In genomic region chr10:119211625-119212441, GRCh38 we compare ENCODE assay signal across 9 cellular contexts. TPM values are rescaled to one million over a fixed set of nuclear protein-coding genes. Genes with fewer than 3 reads are reported as not detected.
DNase-seq lines count a peak whose midpoint lies in the region; ATAC-seq and TF ChIP-seq lines count a peak whose summit lies in the region.
"Had no signal": no experiment of that assay in that cellular context is flagged by ENCODE, and none has a peak within 500 bp of the region (broad histone marks: within the 10 kb centered on the region; RNA-seq: fewer than 3 reads in every experiment).

No MANE protein-coding gene starts in this region.

- peak overlapping the region in 6 of 7 donors; percentile 42 to 77 (median 66) for H3K4me3 Mint-ChIP-seq in CD8-positive, alpha-beta memory T cell

- H2BK12ac ChIP-seq in neuronal stem cell (ENCODE audit: low read length) = no peak overlapping the region

- H3K27ac Mint-ChIP-seq in CD8-positive, alpha-beta memory T cell = peak overlapping the region; percentile 88 to 93 (median 89)

- no CpG with 5 or more reads among the region's 12 CpGs for WGBS in neuronal stem cell (ENCODE audit: extremely low coverage in 2 of 2, insufficient read length in 2 of 2, insufficient replicate concordance in 1 of 2), 2 donors

- no peak overlapping the region for H2BK120ac ChIP-seq in neuronal stem cell (ENCODE audit: low read depth, low read length)

- H3K4me2 ChIP-seq in neuronal stem cell (ENCODE audit: insufficient read depth, low read length, poor library complexity, severe bottlenecking) = no peak overlapping the region

- H3K27me3 ChIP-seq in CD8-positive, alpha-beta memory T cell (ENCODE audit: insufficient read depth, low read length, poor library complexity, severe bottlenecking) = no peaks in the 10 kb centered on the region
- H3K27me3 ChIP-seq in colonic mucosa (no peaks in the 10 kb centered on the region), neuronal stem cell (ENCODE audit: control insufficient read depth in 3 of 3, insufficient read depth in 3 of 3, low read depth in 1 of 3, low read length in 3 of 3) (no peaks in the 10 kb centered on the region)

- peaks cover 44 to 68% (median 50%) of the 10 kb centered on the region in 3 donors for H3K4me1 Mint-ChIP-seq in CD8-positive, alpha-beta memory T cell

- no peak overlapping the region for H4K91ac ChIP-seq in neuronal stem cell (ENCODE audit: low read depth, low read length, poor library complexity)

- H3K23ac ChIP-seq in neuronal stem cell (ENCODE audit: low read depth, low read length, poor library complexity) = no peak overlapping the region

- no peaks in the 10 kb centered on the region for H3K36me3 ChIP-seq in CD8-positive, alpha-beta memory T cell (ENCODE audit: insufficient read depth, low read length)
- H3K36me3 ChIP-seq in colonic mucosa (no peaks in the 10 kb centered on the region), neuronal stem cell (replicated peaks in 1 of 2; ENCODE audit: control insufficient read depth in 2 of 2, insufficient read depth in 2 of 2, low read length in 2 of 2) (no peaks in the 10 kb centered on the region)

- H2AFZ ChIP-seq in neuronal stem cell (ENCODE audit: low read length) = peak overlapping the region; percentile 25

- DNase-seq in CD8-positive, alpha-beta memory T cell = peak in 2 of 5 donors; percentile 40 to 61
- DNase-seq in NCI-H526 treated with DMSO at 0.1 percent for 48 hours (lab: John Stamatoyannopoulos, UW) = peak; percentile 20
- DNase-seq in colonic mucosa = no peak
- no peak for DNase-seq in neuronal stem cell (ENCODE audit: low spot score)
- DNase-seq in NCI-H2107 treated with DMSO at 0.1 percent for 48 hours (lab: John Stamatoyannopoulos, UW; ENCODE audit: unreplicated experiment) = no peak
- no peak for DNase-seq in germinal center (ENCODE audit: low spot score)
- DNase-seq in pons (ENCODE audit: low spot score) = no peak
- DNase-seq: NCI-H345 had no signal

- H3K27me3 Mint-ChIP-seq in CD8-positive, alpha-beta memory T cell = peaks cover 0 to 2% of the 10 kb centered on the region in 2 donors

- ATAC-seq in GM18873 (IDR thresholded peaks at IDR 0.05; ENCODE audit: low FRiP score, unreplicated experiment) = no peak

- peak overlapping the region; percentile 32 for H3K4me3 ChIP-seq in CD8-positive, alpha-beta memory T cell (ENCODE audit: low read length)
- no peak overlapping the region for H3K4me3 ChIP-seq in colonic mucosa
- no peak overlapping the region for H3K4me3 ChIP-seq in neuronal stem cell (ENCODE audit: low read length in 2 of 2)

- intact Hi-C loops in colonic mucosa (cut with DNase I) = no loop called here

- no peaks in the 10 kb centered on the region for H3K9me3 Mint-ChIP-seq in CD8-positive, alpha-beta memory T cell

- H2AK5ac ChIP-seq in neuronal stem cell (ENCODE audit: low read depth, low read length) = no peak overlapping the region

- peak overlapping the region in 1 of 2 donors; percentile 52 for H3K9ac ChIP-seq in colonic mucosa (ENCODE audit: low read depth in 2 of 2, low read length in 2 of 2)
- H3K9ac ChIP-seq in neuronal stem cell (ENCODE audit: low read depth, low read length, poor library complexity) = no peak overlapping the region

- CTCF ChIA-PET in CD8-positive, alpha-beta memory T cell (lab: Charles Lee) = interaction anchor here (0.8 to 8.6 kb wide), 4 partner anchors 11 to 233 kb away, joined by 3 to 112 read pairs (median 4); no protein-coding TSS in a partner anchor

- POLR2A ChIA-PET in CD8-positive, alpha-beta memory T cell (lab: Charles Lee) = interaction anchor here (1.1 to 1.4 kb wide), 2 partner anchors 58 to 90 kb away, joined by 4 read pairs; no protein-coding TSS in a partner anchor

- peaks cover 54% of the 10 kb centered on the region for H3K4me1 ChIP-seq in CD8-positive, alpha-beta memory T cell (ENCODE audit: insufficient read depth, low read length)
- H3K4me1 ChIP-seq in colonic mucosa (no peaks in the 10 kb centered on the region), neuronal stem cell (ENCODE audit: control insufficient read depth in 2 of 2, insufficient read depth in 1 of 2, low read depth in 1 of 2, low read length in 2 of 2) (peaks cover 11 to 36% of the 10 kb centered on the region in 2 donors)

- no peaks in the 10 kb centered on the region for H3K79me1 ChIP-seq in neuronal stem cell (ENCODE audit: low read depth, low read length)

- no peak overlapping the region for H4K8ac ChIP-seq in neuronal stem cell (ENCODE audit: low read depth, low read length)

- no peak overlapping the region for H2BK5ac ChIP-seq in neuronal stem cell (ENCODE audit: low read length)

- H3K9me3 ChIP-seq in CD8-positive, alpha-beta memory T cell (ENCODE audit: low read length) = no peaks in the 10 kb centered on the region
- H3K9me3 ChIP-seq in colonic mucosa (no peaks in the 10 kb centered on the region), neuronal stem cell (replicated peaks in 1 of 2; ENCODE audit: control insufficient read depth in 2 of 2, insufficient read depth in 1 of 2, low read depth in 1 of 2, low read length in 2 of 2) (no peaks in the 10 kb centered on the region)

- H3K4ac ChIP-seq in neuronal stem cell (ENCODE audit: low read length) = no peak overlapping the region

- no peak overlapping the region for H3K18ac ChIP-seq in neuronal stem cell (ENCODE audit: low read length)

- no peak for TF ChIP-seq CTCF in colonic mucosa (IDR thresholded peaks at IDR 0.05)

- H3K14ac ChIP-seq in neuronal stem cell (ENCODE audit: low read length) = no peak overlapping the region

- H3K27ac ChIP-seq in CD8-positive, alpha-beta memory T cell (ENCODE audit: low read depth, low read length) = peak overlapping the region; percentile 51
- peak overlapping the region; percentile 64 for H3K27ac ChIP-seq in colonic mucosa
- H3K27ac ChIP-seq in neuronal stem cell (replicated peaks; ENCODE audit: low read length) = peak overlapping the region; percentile 2

- H2BK15ac ChIP-seq in neuronal stem cell (ENCODE audit: low read length) = no peak overlapping the region

- H3K36me3 Mint-ChIP-seq in CD8-positive, alpha-beta memory T cell = peaks cover 0 to 4% (median 0%) of the 10 kb centered on the region in 3 donors

RNA-seq across cellular contexts. Expression of gene GRK5, which starts 4.5 kb away (rescaled TPM):
- total RNA-seq in CD8-positive, alpha-beta memory T cell = 10 to 100 TPM; 13.6 to 13.8 TPM
- 7.7 TPM for polyA plus RNA-seq in CD8-positive, alpha-beta memory T cell
- total RNA-seq in colonic mucosa = 10 to 100 TPM in 1 of 2 donors, 1 to 10 TPM in 1; 4.6 to 12.7 TPM
- 10.4 TPM for polyA plus RNA-seq in neuronal stem cell (2013, experiment 1 of 2)
- polyA plus RNA-seq in neuronal stem cell (2013, experiment 2 of 2) = 10.9 TPM

RNA-seq across cellular contexts. Expression of gene PRDX3, which starts 33.2 kb away (rescaled TPM):
- 100 to 1,000 TPM; 203 to 207 TPM for total RNA-seq in CD8-positive, alpha-beta memory T cell
- 83.3 TPM for polyA plus RNA-seq in CD8-positive, alpha-beta memory T cell
- 100 to 1,000 TPM; 147 to 156 TPM for total RNA-seq in colonic mucosa
- polyA plus RNA-seq in neuronal stem cell (2013, experiment 1 of 2) = 169 TPM
- 170 TPM for polyA plus RNA-seq in neuronal stem cell (2013, experiment 2 of 2)

RNA-seq across cellular contexts. Expression of gene SFXN4, which starts 46.3 kb away (rescaled TPM):
- total RNA-seq in CD8-positive, alpha-beta memory T cell = 10 to 100 TPM; 48.2 to 52.3 TPM
- 18.6 TPM for polyA plus RNA-seq in CD8-positive, alpha-beta memory T cell
- total RNA-seq in colonic mucosa = 10 to 100 TPM; 29.4 to 37.2 TPM
- 21.8 TPM for polyA plus RNA-seq in neuronal stem cell (2013, experiment 1 of 2)
- polyA plus RNA-seq in neuronal stem cell (2013, experiment 2 of 2) = 20.0 TPM

Comparison
In these comparisons a context has a peak if more than half of its experiments do, and no peak if none do; other contexts are left out.
1. H3K27ac ChIP-seq: peak in every context shown above with its lines; median percentile 64 in colonic mucosa; 51 in CD8-positive, alpha-beta memory T cell; 2 in neuronal stem cell.